8 cellular contexts compared by ENCODE assay signal in genomic region chr6:26103770-26104456, GRCh38. TPM values are rescaled to one million over a fixed set of nuclear protein-coding genes. Genes with fewer than 3 reads are reported as not detected.
DNase-seq lines count a peak whose midpoint lies in the region; ATAC-seq and TF ChIP-seq lines count a peak whose summit lies in the region.

No MANE protein-coding gene starts in this region.

- H3K4me1 Mint-ChIP-seq in GM23338, result peaks cover 12% of the 10 kb centered on the region

- TF ChIP-seq CTCF in GM23338 (conservative IDR thresholded peaks at IDR 0.05; ENCODE audit: low read depth in 2 of 2) (peak in 1 of 2 experiments; percentile 51; a peak in 2 of 4 replicates), LNCaP clone FGC (IDR thresholded peaks at IDR 0.05; ENCODE audit: control insufficient read depth, extremely low read depth, insufficient read depth) (peak; percentile 42), foreskin keratinocyte (conservative IDR thresholded peaks at IDR 0.05) (peak; percentile 45)

- peaks cover 6% of the 10 kb centered on the region for H3K9me3 ChIP-seq in neuron (ENCODE audit: low read length)

- no peaks in the 10 kb centered on the region; the same call in 1 of the 2 replicates for H3F3A ChIP-seq in GM23338 (replicated peaks; ENCODE audit: low read depth)

- H3K4me3 ChIP-seq in GM23338, result peak overlapping the region; percentile 62
- H3K4me3 ChIP-seq in LNCaP clone FGC (ENCODE audit: low read depth, low read length), result peak overlapping the region; percentile 51
- H3K4me3 ChIP-seq in neuron (ENCODE audit: low read length), result peak overlapping the region; percentile 69

- H4K20me1 ChIP-seq in GM23338 (replicated peaks; ENCODE audit: insufficient read depth), result no peaks in the 10 kb centered on the region

- H3K4me2 ChIP-seq in GM23338, result peak overlapping the region; percentile 79

- H3K4me1 ChIP-seq in GM23338 (ENCODE audit: insufficient read depth) (no peaks in the 10 kb centered on the region; the same call in 1 of the 2 replicates), foreskin keratinocyte (peaks cover 9% of the 10 kb centered on the region), neuron (ENCODE audit: insufficient read depth, low read length) (peaks cover 13% of the 10 kb centered on the region)

- peak; percentile 98 for DNase-seq in EL
- DNase-seq in GM23338 (ENCODE audit: low spot score), result peak; percentile 91
- peak; percentile 87 for DNase-seq in LNCaP clone FGC (ENCODE audit: low read depth)
- peak; percentile 85 for DNase-seq in SIG-M5 (lab: John Stamatoyannopoulos, UW)
- peak; percentile 71 for DNase-seq in activated gamma-delta T cell treated with anti-CD3 and anti-CD28 coated beads, Interleukin-2, amount 50 U/mL, for 16 hours (ENCODE audit: low read depth)
- DNase-seq in foreskin keratinocyte, result peak; percentile 91 to 92
- DNase-seq in stromal cell of bone marrow (ENCODE audit: low read depth), result peak; percentile 89

- H2AFZ ChIP-seq in GM23338 (no peak overlapping the region), neuron (ENCODE audit: low read depth, low read length) (peak overlapping the region; percentile 66)

- H3K36me3 Mint-ChIP-seq in GM23338 (ENCODE audit: low read depth), result peaks cover 20% of the 10 kb centered on the region

- H3K27ac Mint-ChIP-seq in GM23338, result peak overlapping the region; percentile 95

- ATAC-seq in GM23338, result peak; percentile 82
- peak; percentile 77 for ATAC-seq in foreskin keratinocyte

- H3K9me3 Mint-ChIP-seq in GM23338, result peaks cover 25% of the 10 kb centered on the region

- H3K36me3 ChIP-seq in GM23338 (ENCODE audit: insufficient read depth) (no peaks in the 10 kb centered on the region), neuron (ENCODE audit: insufficient read depth, low read length) (no peaks in the 10 kb centered on the region)

- no peaks in the 10 kb centered on the region for H3K27me3 ChIP-seq in GM23338 (ENCODE audit: insufficient read depth)
- no peaks in the 10 kb centered on the region for H3K27me3 ChIP-seq in foreskin keratinocyte
- H3K27me3 ChIP-seq in neuron (ENCODE audit: insufficient read depth, low read length), result no peaks in the 10 kb centered on the region

- H3K27me3 Mint-ChIP-seq in GM23338 (ENCODE audit: insufficient read depth, low read depth, poor library complexity), result peaks cover 18% of the 10 kb centered on the region

- no peaks in the 10 kb centered on the region for H3K79me2 ChIP-seq in GM23338 (replicated peaks; ENCODE audit: insufficient read depth)

- H3K27ac ChIP-seq in GM23338 (ENCODE audit: low read depth), result peak overlapping the region; percentile 93
- no peak overlapping the region for H3K27ac ChIP-seq in foreskin keratinocyte

- no peaks in the 10 kb centered on the region for H3K9me2 ChIP-seq in GM23338 (ENCODE audit: insufficient read depth)

- H3K4me3 Mint-ChIP-seq in GM23338, result peak overlapping the region; percentile 86

TF ChIP-seq in GM23338, 12 proteins besides CTCF, POLR2A, EP300 and RAD21 (continues in another document):
- TF ChIP-seq, protein P1, sequence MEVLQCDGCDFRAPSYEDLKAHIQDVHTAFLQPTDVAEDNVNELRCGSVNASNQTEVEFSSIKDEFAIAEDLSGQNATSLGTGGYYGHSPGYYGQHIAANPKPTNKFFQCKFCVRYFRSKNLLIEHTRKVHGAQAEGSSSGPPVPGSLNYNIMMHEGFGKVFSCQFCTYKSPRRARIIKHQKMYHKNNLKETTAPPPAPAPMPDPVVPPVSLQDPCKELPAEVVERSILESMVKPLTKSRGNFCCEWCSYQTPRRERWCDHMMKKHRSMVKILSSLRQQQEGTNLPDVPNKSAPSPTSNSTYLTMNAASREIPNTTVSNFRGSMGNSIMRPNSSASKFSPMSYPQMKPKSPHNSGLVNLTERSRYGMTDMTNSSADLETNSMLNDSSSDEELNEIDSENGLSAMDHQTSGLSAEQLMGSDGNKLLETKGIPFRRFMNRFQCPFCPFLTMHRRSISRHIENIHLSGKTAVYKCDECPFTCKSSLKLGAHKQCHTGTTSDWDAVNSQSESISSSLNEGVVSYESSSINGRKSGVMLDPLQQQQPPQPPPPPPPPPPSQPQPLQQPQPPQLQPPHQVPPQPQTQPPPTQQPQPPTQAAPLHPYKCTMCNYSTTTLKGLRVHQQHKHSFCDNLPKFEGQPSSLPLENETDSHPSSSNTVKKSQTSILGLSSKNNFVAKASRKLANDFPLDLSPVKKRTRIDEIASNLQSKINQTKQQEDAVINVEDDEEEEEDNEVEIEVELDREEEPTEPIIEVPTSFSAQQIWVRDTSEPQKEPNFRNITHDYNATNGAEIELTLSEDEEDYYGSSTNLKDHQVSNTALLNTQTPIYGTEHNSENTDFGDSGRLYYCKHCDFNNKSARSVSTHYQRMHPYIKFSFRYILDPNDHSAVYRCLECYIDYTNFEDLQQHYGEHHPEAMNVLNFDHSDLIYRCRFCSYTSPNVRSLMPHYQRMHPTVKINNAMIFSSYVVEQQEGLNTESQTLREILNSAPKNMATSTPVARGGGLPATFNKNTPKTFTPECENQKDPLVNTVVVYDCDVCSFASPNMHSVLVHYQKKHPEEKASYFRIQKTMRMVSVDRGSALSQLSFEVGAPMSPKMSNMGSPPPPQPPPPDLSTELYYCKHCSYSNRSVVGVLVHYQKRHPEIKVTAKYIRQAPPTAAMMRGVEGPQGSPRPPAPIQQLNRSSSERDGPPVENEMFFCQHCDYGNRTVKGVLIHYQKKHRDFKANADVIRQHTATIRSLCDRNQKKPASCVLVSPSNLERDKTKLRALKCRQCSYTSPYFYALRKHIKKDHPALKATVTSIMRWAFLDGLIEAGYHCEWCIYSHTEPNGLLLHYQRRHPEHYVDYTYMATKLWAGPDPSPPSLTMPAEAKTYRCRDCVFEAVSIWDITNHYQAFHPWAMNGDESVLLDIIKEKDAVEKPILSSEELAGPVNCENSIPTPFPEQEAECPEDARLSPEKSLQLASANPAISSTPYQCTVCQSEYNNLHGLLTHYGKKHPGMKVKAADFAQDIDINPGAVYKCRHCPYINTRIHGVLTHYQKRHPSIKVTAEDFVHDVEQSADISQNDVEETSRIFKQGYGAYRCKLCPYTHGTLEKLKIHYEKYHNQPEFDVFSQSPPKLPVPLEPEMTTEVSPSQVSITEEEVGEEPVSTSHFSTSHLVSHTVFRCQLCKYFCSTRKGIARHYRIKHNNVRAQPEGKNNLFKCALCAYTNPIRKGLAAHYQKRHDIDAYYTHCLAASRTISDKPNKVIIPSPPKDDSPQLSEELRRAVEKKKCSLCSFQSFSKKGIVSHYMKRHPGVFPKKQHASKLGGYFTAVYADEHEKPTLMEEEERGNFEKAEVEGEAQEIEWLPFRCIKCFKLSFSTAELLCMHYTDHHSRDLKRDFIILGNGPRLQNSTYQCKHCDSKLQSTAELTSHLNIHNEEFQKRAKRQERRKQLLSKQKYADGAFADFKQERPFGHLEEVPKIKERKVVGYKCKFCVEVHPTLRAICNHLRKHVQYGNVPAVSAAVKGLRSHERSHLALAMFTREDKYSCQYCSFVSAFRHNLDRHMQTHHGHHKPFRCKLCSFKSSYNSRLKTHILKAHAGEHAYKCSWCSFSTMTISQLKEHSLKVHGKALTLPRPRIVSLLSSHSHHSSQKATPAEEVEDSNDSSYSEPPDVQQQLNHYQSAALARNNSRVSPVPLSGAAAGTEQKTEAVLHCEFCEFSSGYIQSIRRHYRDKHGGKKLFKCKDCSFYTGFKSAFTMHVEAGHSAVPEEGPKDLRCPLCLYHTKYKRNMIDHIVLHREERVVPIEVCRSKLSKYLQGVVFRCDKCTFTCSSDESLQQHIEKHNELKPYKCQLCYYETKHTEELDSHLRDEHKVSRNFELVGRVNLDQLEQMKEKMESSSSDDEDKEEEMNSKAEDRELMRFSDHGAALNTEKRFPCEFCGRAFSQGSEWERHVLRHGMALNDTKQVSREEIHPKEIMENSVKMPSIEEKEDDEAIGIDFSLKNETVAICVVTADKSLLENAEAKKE (CRISPR knock-in tag; IDR thresholded peaks at IDR 0.05), result 0 out of 2 replicates have a peak, but pooled peaks have one; percentile 20
- no peak for TF ChIP-seq ZNF331 (CRISPR knock-in tag; IDR thresholded peaks at IDR 0.05; ENCODE audit: low read depth)
- no peak for TF ChIP-seq EZH2 (IDR thresholded peaks at IDR 0.05; ENCODE audit: low read depth, unreplicated experiment)
- no peak for TF ChIP-seq ZNF114 (CRISPR knock-in tag; IDR thresholded peaks at IDR 0.05)
- TF ChIP-seq, protein P2, sequence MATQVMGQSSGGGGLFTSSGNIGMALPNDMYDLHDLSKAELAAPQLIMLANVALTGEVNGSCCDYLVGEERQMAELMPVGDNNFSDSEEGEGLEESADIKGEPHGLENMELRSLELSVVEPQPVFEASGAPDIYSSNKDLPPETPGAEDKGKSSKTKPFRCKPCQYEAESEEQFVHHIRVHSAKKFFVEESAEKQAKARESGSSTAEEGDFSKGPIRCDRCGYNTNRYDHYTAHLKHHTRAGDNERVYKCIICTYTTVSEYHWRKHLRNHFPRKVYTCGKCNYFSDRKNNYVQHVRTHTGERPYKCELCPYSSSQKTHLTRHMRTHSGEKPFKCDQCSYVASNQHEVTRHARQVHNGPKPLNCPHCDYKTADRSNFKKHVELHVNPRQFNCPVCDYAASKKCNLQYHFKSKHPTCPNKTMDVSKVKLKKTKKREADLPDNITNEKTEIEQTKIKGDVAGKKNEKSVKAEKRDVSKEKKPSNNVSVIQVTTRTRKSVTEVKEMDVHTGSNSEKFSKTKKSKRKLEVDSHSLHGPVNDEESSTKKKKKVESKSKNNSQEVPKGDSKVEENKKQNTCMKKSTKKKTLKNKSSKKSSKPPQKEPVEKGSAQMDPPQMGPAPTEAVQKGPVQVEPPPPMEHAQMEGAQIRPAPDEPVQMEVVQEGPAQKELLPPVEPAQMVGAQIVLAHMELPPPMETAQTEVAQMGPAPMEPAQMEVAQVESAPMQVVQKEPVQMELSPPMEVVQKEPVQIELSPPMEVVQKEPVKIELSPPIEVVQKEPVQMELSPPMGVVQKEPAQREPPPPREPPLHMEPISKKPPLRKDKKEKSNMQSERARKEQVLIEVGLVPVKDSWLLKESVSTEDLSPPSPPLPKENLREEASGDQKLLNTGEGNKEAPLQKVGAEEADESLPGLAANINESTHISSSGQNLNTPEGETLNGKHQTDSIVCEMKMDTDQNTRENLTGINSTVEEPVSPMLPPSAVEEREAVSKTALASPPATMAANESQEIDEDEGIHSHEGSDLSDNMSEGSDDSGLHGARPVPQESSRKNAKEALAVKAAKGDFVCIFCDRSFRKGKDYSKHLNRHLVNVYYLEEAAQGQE (IDR thresholded peaks at IDR 0.05; ENCODE audit: unreplicated experiment), result no peak
- peak; percentile 27 for TF ChIP-seq JUNB (IDR thresholded peaks at IDR 0.05; ENCODE audit: unreplicated experiment)

RNA-seq across cellular contexts. Expression of gene HFE, which starts 16.7 kb away (rescaled TPM):
- total RNA-seq in GM23338 (2014; rRNA removed; shearing (Covaris generic)), result 0.63 and 0.78 TPM in 2 replicates
- polyA plus RNA-seq in GM23338 (2016; fragmentation: Nextera tagmentation; extraction: Ambion mirVana), result 0.38 and 0.53 TPM in 2 replicates
- 13.2 and 13.6 TPM in 2 replicates for total RNA-seq in foreskin keratinocyte
- 4.2 and 5.1 TPM in 2 replicates for polyA plus RNA-seq in foreskin keratinocyte
